Comparison of ENCODE assay signal across 9 cellular contexts in genomic region chr14:30656190-30656632, GRCh38. TPM values are rescaled to one million over a fixed set of nuclear protein-coding genes. Genes with fewer than 3 reads are reported as not detected.
DNase-seq lines count a peak whose midpoint lies in the region; ATAC-seq and TF ChIP-seq lines count a peak whose summit lies in the region.
"Had no signal": no experiment of that assay in that cellular context is flagged by ENCODE, and none has a peak within 500 bp of the region (broad histone marks: within the 10 kb centered on the region; RNA-seq: fewer than 3 reads in every experiment).

No MANE protein-coding gene starts in this region.

- H3K27ac Mint-ChIP-seq in neural crest cell (ENCODE audit: unreplicated experiment): no peak overlapping the region

- H3K36me3 Mint-ChIP-seq in neural crest cell (ENCODE audit: low read depth): peaks cover 5% of the 10 kb centered on the region

- TF ChIP-seq EP300 in Ishikawa (IDR thresholded peaks at IDR 0.05; ENCODE audit: borderline replicate concordance): no peak

- no peak overlapping the region for H3K4me3 Mint-ChIP-seq in neural crest cell

- H3K4me3 ChIP-seq in fibroblast of mammary gland (ENCODE audit: control insufficient read depth, low read depth, low read length): no peak overlapping the region
- H3K4me3 ChIP-seq: BLaER1 treated with 17β-estradiol and CSF1 and Interleukin-3, amounts not matched to agents 10 nM and 100 nM had no signal

- H3K4me1 Mint-ChIP-seq in neural crest cell: no peaks in the 10 kb centered on the region

- ATAC-seq in GM18502 (IDR thresholded peaks at IDR 0.05; ENCODE audit: poor library complexity, unreplicated experiment) (no peak), GM18517 (IDR thresholded peaks at IDR 0.05; ENCODE audit: unreplicated experiment) (no peak)

- H3K27me3 Mint-ChIP-seq in neural crest cell (ENCODE audit: low read depth): no peaks in the 10 kb centered on the region

- TF ChIP-seq CTCF in fibroblast of mammary gland (conservative IDR thresholded peaks at IDR 0.05; ENCODE audit: control insufficient read depth, insufficient read depth, low read depth, low read length) (peak; percentile 78), neural crest cell (conservative IDR thresholded peaks at IDR 0.05) (peak; percentile 71)

- H3K9me3 Mint-ChIP-seq in neural crest cell: no peaks in the 10 kb centered on the region

- peak; percentile 1 for DNase-seq in NCI-H2029 treated with DMSO at 0.1 percent for 48 hours (lab: John Stamatoyannopoulos, UW)
- DNase-seq in NCI-H2029 (lab: John Stamatoyannopoulos, UW): no peak
- DNase-seq in activated CD4-positive, alpha-beta T cell treated with anti-CD3 and anti-CD28 coated beads for 48 hours: peak; percentile 28
- peak; percentile 63 for DNase-seq in fibroblast of mammary gland (ENCODE audit: low read depth)
- peak; percentile 38 for DNase-seq in neural crest cell (ENCODE audit: low read depth, low spot score)

- TF ChIP-seq RAD21 in Ishikawa (IDR thresholded peaks at IDR 0.05; ENCODE audit: low read depth): peak; percentile 28; the same call in 1 of the 2 replicates

TF ChIP-seq in Ishikawa, 13 proteins besides CTCF, POLR2A, EP300 and RAD21:
- no peak for TF ChIP-seq USF1 (IDR thresholded peaks at IDR 0.05)
- no peak for TF ChIP-seq TAF1 (IDR thresholded peaks at IDR 0.05; ENCODE audit: low read depth)
- TF ChIP-seq, protein P1, sequence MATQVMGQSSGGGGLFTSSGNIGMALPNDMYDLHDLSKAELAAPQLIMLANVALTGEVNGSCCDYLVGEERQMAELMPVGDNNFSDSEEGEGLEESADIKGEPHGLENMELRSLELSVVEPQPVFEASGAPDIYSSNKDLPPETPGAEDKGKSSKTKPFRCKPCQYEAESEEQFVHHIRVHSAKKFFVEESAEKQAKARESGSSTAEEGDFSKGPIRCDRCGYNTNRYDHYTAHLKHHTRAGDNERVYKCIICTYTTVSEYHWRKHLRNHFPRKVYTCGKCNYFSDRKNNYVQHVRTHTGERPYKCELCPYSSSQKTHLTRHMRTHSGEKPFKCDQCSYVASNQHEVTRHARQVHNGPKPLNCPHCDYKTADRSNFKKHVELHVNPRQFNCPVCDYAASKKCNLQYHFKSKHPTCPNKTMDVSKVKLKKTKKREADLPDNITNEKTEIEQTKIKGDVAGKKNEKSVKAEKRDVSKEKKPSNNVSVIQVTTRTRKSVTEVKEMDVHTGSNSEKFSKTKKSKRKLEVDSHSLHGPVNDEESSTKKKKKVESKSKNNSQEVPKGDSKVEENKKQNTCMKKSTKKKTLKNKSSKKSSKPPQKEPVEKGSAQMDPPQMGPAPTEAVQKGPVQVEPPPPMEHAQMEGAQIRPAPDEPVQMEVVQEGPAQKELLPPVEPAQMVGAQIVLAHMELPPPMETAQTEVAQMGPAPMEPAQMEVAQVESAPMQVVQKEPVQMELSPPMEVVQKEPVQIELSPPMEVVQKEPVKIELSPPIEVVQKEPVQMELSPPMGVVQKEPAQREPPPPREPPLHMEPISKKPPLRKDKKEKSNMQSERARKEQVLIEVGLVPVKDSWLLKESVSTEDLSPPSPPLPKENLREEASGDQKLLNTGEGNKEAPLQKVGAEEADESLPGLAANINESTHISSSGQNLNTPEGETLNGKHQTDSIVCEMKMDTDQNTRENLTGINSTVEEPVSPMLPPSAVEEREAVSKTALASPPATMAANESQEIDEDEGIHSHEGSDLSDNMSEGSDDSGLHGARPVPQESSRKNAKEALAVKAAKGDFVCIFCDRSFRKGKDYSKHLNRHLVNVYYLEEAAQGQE (IDR thresholded peaks at IDR 0.05; ENCODE audit: low read depth): no peak
- peak; percentile 50; the same call in 1 of the 2 replicates for TF ChIP-seq CEBPB (IDR thresholded peaks at IDR 0.05)

RNA-seq across cellular contexts. Expression of gene SCFD1, which starts 34.1 kb away (rescaled TPM):
- 62.9 and 63.4 TPM in 2 replicates for total RNA-seq in neural crest cell
